ENCODE assay signal across 20 cellular contexts in the genomic region with DNA sequence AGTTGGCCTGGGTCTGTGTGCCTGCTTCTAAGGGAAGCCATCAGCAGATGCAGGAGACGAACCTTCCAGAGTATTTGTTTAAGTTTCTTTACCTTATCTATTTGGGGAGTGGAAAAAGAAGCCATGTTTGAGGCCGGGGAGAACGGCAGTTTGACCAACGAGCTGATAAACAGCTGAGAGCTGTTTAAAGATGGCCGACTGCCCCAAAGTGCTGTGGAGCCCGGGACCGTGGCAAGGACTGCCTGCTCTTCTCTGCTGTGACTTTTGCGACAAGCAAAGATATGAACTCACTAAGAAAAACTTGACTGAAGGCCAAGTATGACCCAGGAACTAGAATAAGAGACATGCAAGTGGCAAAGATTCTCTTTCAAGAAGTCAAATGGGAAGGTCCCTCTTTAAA.
"Had no signal": no experiment of that assay in that cellular context is flagged by ENCODE, and none has a peak within 500 bp of the region (broad histone marks: within the 10 kb centered on the region; RNA-seq: fewer than 3 reads in every experiment).

No MANE protein-coding gene starts in this region.

- H3K9me3 Mint-ChIP-seq: activated CD4-positive, alpha-beta T cell treated with anti-CD3 and anti-CD28 coated beads, Interleukin-2, amount 10 ng/mL, durations not matched to agents 7 days and 5 days; activated naive CD4-positive, alpha-beta T cell treated with anti-CD3 and anti-CD28 coated beads, Interleukin-2, amount 50 U/mL, for 72 hours; central memory CD8-positive, alpha-beta T cell had no signal

- H3K27me3 Mint-ChIP-seq: activated CD4-positive, alpha-beta T cell treated with anti-CD3 and anti-CD28 coated beads, Interleukin-2, amount 10 ng/mL, durations not matched to agents 7 days and 5 days had no signal

- H3K27me3 ChIP-seq: breast epithelium, gastroesophageal sphincter, ovary, upper lobe of left lung had no signal

- H3K9me3 ChIP-seq: breast epithelium, gastroesophageal sphincter, ovary, prostate gland, thoracic aorta, upper lobe of left lung had no signal

- FAIRE-seq: astrocyte, colon, islet of Langerhans had no signal

- H3K4me1 ChIP-seq: gastroesophageal sphincter, prostate gland had no signal

- H3K27ac ChIP-seq: breast epithelium, gastroesophageal sphincter, ovary, prostate gland, thoracic aorta, upper lobe of left lung, WERI-Rb-1 had no signal

- H3K4me3 ChIP-seq: breast epithelium, gastroesophageal sphincter, ovary, prostate gland, thoracic aorta, upper lobe of left lung had no signal

- H3K36me3 Mint-ChIP-seq: activated naive CD4-positive, alpha-beta T cell treated with anti-CD3 and anti-CD28 coated beads, Interleukin-2, amount 50 U/mL, for 72 hours; naive B cell had no signal

- H3K4me3 Mint-ChIP-seq: activated CD4-positive, alpha-beta T cell treated with anti-CD3 and anti-CD28 coated beads, Interleukin-2, amount 10 ng/mL, durations not matched to agents 7 days and 5 days; activated CD8-positive, alpha-beta T cell treated with anti-CD3 and anti-CD28 coated beads, Interleukin-2, amount 10 ng/mL, durations not matched to agents 7 days and 5 days; central memory CD8-positive, alpha-beta T cell; naive B cell had no signal

- H3K36me3 ChIP-seq: breast epithelium, gastroesophageal sphincter, ovary, prostate gland, thoracic aorta, upper lobe of left lung, WERI-Rb-1 had no signal

- DNase-seq: activated CD4-positive, alpha-beta T cell treated with anti-CD3 and anti-CD28 coated beads, Interleukin-2, amount 10 ng/mL, durations not matched to agents 7 days and 5 days; activated CD4-positive, CD25-positive, alpha-beta regulatory T cell treated with anti-CD3 and anti-CD28 coated beads, Interleukin-2, amount 50 U/mL, for 72 hours; activated CD8-positive, alpha-beta T cell treated with anti-CD3 and anti-CD28 coated beads, Interleukin-2, amount 10 ng/mL, durations not matched to agents 7 days and 5 days; head of caudate nucleus; mesenchymal stem cell; naive B cell; ovary; stimulated activated CD4-positive, alpha-beta T cell treated with anti-CD3 and anti-CD28 coated beads, Interleukin-4, amount 100 ng/mL, for 24 hours; stimulated activated naive CD4-positive, alpha-beta T cell treated with Interleukin-2 at 50 U/mL for 16 hours; upper lobe of left lung; WERI-Rb-1 had no signal

- H3K27ac Mint-ChIP-seq: activated CD4-positive, alpha-beta T cell treated with anti-CD3 and anti-CD28 coated beads, Interleukin-2, amount 10 ng/mL, durations not matched to agents 7 days and 5 days; activated CD8-positive, alpha-beta T cell treated with anti-CD3 and anti-CD28 coated beads, Interleukin-2, amount 10 ng/mL, durations not matched to agents 7 days and 5 days; activated naive CD4-positive, alpha-beta T cell treated with anti-CD3 and anti-CD28 coated beads, Interleukin-2, amount 50 U/mL, for 72 hours; naive B cell had no signal

- H3K4me1 Mint-ChIP-seq: activated CD4-positive, alpha-beta T cell treated with anti-CD3 and anti-CD28 coated beads, Interleukin-2, amount 10 ng/mL, durations not matched to agents 7 days and 5 days; central memory CD8-positive, alpha-beta T cell; naive B cell had no signal
